In genomic region chr4:40055873-40056721, GRCh38 we compare ENCODE assay signal across 8 cellular contexts. TPM values are rescaled to one million over a fixed set of nuclear protein-coding genes. Genes with fewer than 3 reads are reported as not detected.
A peak's percentile ranks its signal among the peaks of the same experiment; 100 is the strongest.
DNase-seq lines count a peak whose midpoint lies in the region; ATAC-seq and TF ChIP-seq lines count a peak whose summit lies in the region.

No MANE protein-coding gene starts in this region.

- peaks cover 6% of the 10 kb centered on the region for H3K27me3 Mint-ChIP-seq in activated CD8-positive, alpha-beta T cell treated with anti-CD3 and anti-CD28 coated beads for 36 hours

- peaks cover 5% of the 10 kb centered on the region for H3K36me3 Mint-ChIP-seq in activated CD8-positive, alpha-beta T cell treated with anti-CD3 and anti-CD28 coated beads for 36 hours (ENCODE audit: low read depth)

- ATAC-seq in HG02884 (IDR thresholded peaks at IDR 0.05; ENCODE audit: unreplicated experiment) = peak; percentile 10
- peak; percentile 15 for ATAC-seq in activated CD8-positive, alpha-beta T cell treated with anti-CD3 and anti-CD28 coated beads for 36 hours
- no peak for ATAC-seq in HG03439 (IDR thresholded peaks at IDR 0.05; ENCODE audit: unreplicated experiment)

- peak overlapping the region; percentile 95 for H3K27ac Mint-ChIP-seq in activated CD8-positive, alpha-beta T cell treated with anti-CD3 and anti-CD28 coated beads for 36 hours

- DNase-seq in GM12864 (ENCODE audit: low read depth) (no peak), NCI-H510A treated with DMSO at 0.1 percent for 48 hours (lab: John Stamatoyannopoulos, UW) (peak; percentile 50), lung microvascular endothelial cell (ENCODE audit: low read depth in 2 of 2) (peak; percentile 59 to 83)
- DNase-seq in activated CD8-positive, alpha-beta T cell treated with anti-CD3 and anti-CD28 coated beads for 36 hours = peak; percentile 64
- peak; percentile 25 for DNase-seq in effector CD4-positive, alpha-beta T cell
- DNase-seq in stimulated activated CD8-positive, alpha-beta memory T cell treated with anti-CD3 and anti-CD28 coated beads, Interleukin-12 subunit alpha, Interleukin-12 subunit beta, amount 100 ng/mL, for 24 hours (ENCODE audit: extremely low read depth) = peak; percentile 12

- H3K4me3 ChIP-seq in GM12864 (ENCODE audit: low read depth, low read length) = peak overlapping the region; percentile 94

- CTCF ChIA-PET in activated CD8-positive, alpha-beta T cell treated with anti-CD3 and anti-CD28 coated beads for 36 hours (lab: Charles Lee) = interaction anchor here (0.6 to 2.4 kb wide), 25 partner anchors 10 to 629 kb away, joined by 3 to 16 read pairs (median 4); partner anchors contain the start of gene UBE2K

- POLR2A ChIA-PET in activated CD8-positive, alpha-beta T cell treated with anti-CD3 and anti-CD28 coated beads for 36 hours (lab: Charles Lee) = interaction anchor here (0.5 to 3.3 kb wide), 34 partner anchors 10 to 702 kb away, joined by 3 to 24 read pairs (median 4); partner anchors contain the start of genes LIAS, PDS5A and UBE2K

- peak overlapping the region; percentile 96 for H3K4me3 Mint-ChIP-seq in activated CD8-positive, alpha-beta T cell treated with anti-CD3 and anti-CD28 coated beads for 36 hours

- H3K4me1 Mint-ChIP-seq in activated CD8-positive, alpha-beta T cell treated with anti-CD3 and anti-CD28 coated beads for 36 hours (ENCODE audit: low read depth) = peaks cover 32% of the 10 kb centered on the region

- H3K9me3 Mint-ChIP-seq in activated CD8-positive, alpha-beta T cell treated with anti-CD3 and anti-CD28 coated beads for 36 hours = no peaks in the 10 kb centered on the region

- no peak for TF ChIP-seq CTCF in GM12864 (IDR thresholded peaks at IDR 0.05; ENCODE audit: low read depth, low read length, missing control alignments)
- TF ChIP-seq CTCF in activated CD8-positive, alpha-beta T cell treated with anti-CD3 and anti-CD28 coated beads for 36 hours (IDR thresholded peaks at IDR 0.05) = no peak

- intact Hi-C loops in activated CD8-positive, alpha-beta T cell treated with anti-CD3 and anti-CD28 coated beads for 36 hours (cut with micrococcal nuclease) = loop anchor here (5.0 kb wide), 3 partner anchors 141 to 251 kb away; partner anchors contain the start of gene RHOH

RNA-seq across cellular contexts. Expression of gene N4BP2, which starts 0.6 kb away (rescaled TPM):
- total RNA-seq in activated CD8-positive, alpha-beta T cell treated with anti-CD3 and anti-CD28 coated beads for 36 hours = 10 to 100 TPM; 17.4 to 17.5 TPM
- 4.6 and 5.6 TPM in 2 replicates for total RNA-seq in lung microvascular endothelial cell
